Comparison of ENCODE assay signal across 8 cellular contexts in genomic region chr19:57632987-57633831, GRCh38. TPM values are rescaled to one million over a fixed set of nuclear protein-coding genes. Genes with fewer than 3 reads are reported as not detected.
DNase-seq lines count a peak whose midpoint lies in the region; ATAC-seq, FAIRE-seq and TF ChIP-seq lines count a peak whose summit lies in the region.

ZNF211 (plus strand) TSS chr19:57633168; CDS start chr19:57633347, 179 bp downstream.

- TF ChIP-seq CTCF in HepG2 (CRISPR knock-in tag; IDR thresholded peaks at IDR 0.05) = peak; percentile 40; the same call in 1 of the 2 replicates

- intact Hi-C loops in HepG2 (cut with micrococcal nuclease; ENCODE audit: unreplicated experiment) = loop anchor here (1.0 to 2.0 kb wide), 2 partner anchors 48 to 227 kb away; partner anchors contain the start of gene ZNF551

- CTCF ChIA-PET in HepG2 (lab: Yijun Ruan, JAX; ENCODE audit: low intra/inter-chr PET ratio, low total read pairs) = interaction anchor here (1.2 kb wide), 1 partner anchor 54 kb away, joined by 3 read pairs; the partner anchor contains the start of gene ZNF416

- TF ChIP-seq POLR2A in HepG2 (IDR thresholded peaks at IDR 0.05; ENCODE audit: insufficient read depth in 1 of 2, low read depth in 2 of 2, low read length in 2 of 2) = peak; percentile 31 to 74; a peak in 2 of 4 replicates

- H3K9me3 ChIP-seq in HepG2 (ENCODE audit: low read length) = peaks cover 15% of the 10 kb centered on the region

- WGBS in HepG2 (ENCODE audit: low lambda C conversion rate) = 4% methylated on average over 17 of the region's 59 CpGs

- in situ Hi-C loops in HepG2 (cut with HindIII; ENCODE audit: extremely low pct_ligation_motif_present, low pct_unique_long_range_greater_than_20kb) = no loop called here

- no peaks in the 10 kb centered on the region; a peak in 1 of 5 replicates for H3K27me3 ChIP-seq in HepG2 (ENCODE audit: control insufficient read depth in 1 of 2, insufficient read depth in 2 of 2, low read length in 2 of 2)

- H3K9ac ChIP-seq in HepG2 (ENCODE audit: insufficient read depth, low read depth, low read length) = peak within 1 kb of the TSS; percentile 74

- no peak for TF ChIP-seq RAD21 in HepG2 (CRISPR knock-in tag; IDR thresholded peaks at IDR 0.05)

- peak within 1 kb of the TSS; percentile 62 for H2AFZ ChIP-seq in HepG2 (ENCODE audit: low read length)

- H3K4me2 ChIP-seq in HepG2 (ENCODE audit: low read depth, low read length) = peak within 1 kb of the TSS; percentile 84

- DNase-seq in C1 segment of cervical spinal cord (lab: John Stamatoyannopoulos, UW) = peak; percentile 50 to 93 (median 86)
- DNase-seq in NCI-H69 (lab: John Stamatoyannopoulos, UW) = peak; percentile 97
- DNase-seq in activated CD4-positive, alpha-beta T cell treated with anti-CD3 and anti-CD28 coated beads, Interleukin-2, amount 50 U/mL, for 24 hours (ENCODE audit: low read depth in 1 of 2, low spot score in 1 of 2) = peak; percentile 58 to 79
- DNase-seq in dermis microvascular lymphatic vessel endothelial cell (ENCODE audit: low read depth in 2 of 2) = peak; percentile 86 to 94
- peak; percentile 92 for DNase-seq in HepG2 (ENCODE audit: low spot score)
- peak; percentile 75 for DNase-seq in stimulated activated CD4-positive, alpha-beta T cell treated with anti-CD3 and anti-CD28 coated beads, Interleukin-2, amount 100 ng/mL, for 48 hours

- peak within 1 kb of the TSS; percentile 87 to 96 (median 89) for H3K4me3 ChIP-seq in HepG2 (replicated peaks in 1 of 3; ENCODE audit: insufficient read depth in 1 of 3, low read depth in 2 of 3, low read length in 3 of 3)

- peak within 1 kb of the TSS; percentile 34 for H3K27ac ChIP-seq in HepG2 (ENCODE audit: extremely low read length, insufficient read depth, low read length)

- peaks cover 1 to 14% of the 10 kb centered on the region in 2 experiments; a peak in 2 of 5 replicates for H3K36me3 ChIP-seq in HepG2 (replicated peaks in 1 of 2; ENCODE audit: control insufficient read depth in 1 of 2, insufficient read depth in 2 of 2, low read length in 2 of 2)

- peak; percentile 95 for FAIRE-seq in HepG2 (lab: Jason Lieb, UNC)

- peaks cover 3% of the 10 kb centered on the region for H3K79me2 ChIP-seq in HepG2 (ENCODE audit: insufficient read depth, low read length)

- ATAC-seq in GM19324 (IDR thresholded peaks at IDR 0.05; ENCODE audit: low FRiP score, unreplicated experiment) = peak; percentile 92
- peak; percentile 95 for ATAC-seq in HG03460 (IDR thresholded peaks at IDR 0.05; ENCODE audit: unreplicated experiment)
- ATAC-seq in HepG2 = peak; percentile 98

- H4K20me1 ChIP-seq in HepG2 (ENCODE audit: insufficient read depth, low read length) = no peaks in the 10 kb centered on the region

- no TSS peak for BruUV-seq in HepG2 (replicated peaks; lab: Mats Ljungman, UMichigan)

- H3K4me1 ChIP-seq in HepG2 (ENCODE audit: insufficient read depth, low read length) = peaks cover 12% of the 10 kb centered on the region

- no peak for TF ChIP-seq EP300 in HepG2 (IDR thresholded peaks at IDR 0.05; ENCODE audit: low read depth in 2 of 2, low read length in 2 of 2)
- no peak for TF ChIP-seq EP300 in HepG2 (CRISPR knock-in tag; IDR thresholded peaks at IDR 0.05; ENCODE audit: borderline replicate concordance)

- POLR2A ChIA-PET in HepG2 (lab: Yijun Ruan, JAX) = interaction anchor here (1.0 to 2.1 kb wide), 6 partner anchors 10 to 48 kb away, joined by 3 to 14 read pairs (median 6); partner anchors contain the start of genes ZNF134 and ZNF551

TF ChIP-seq in HepG2, 621 proteins besides CTCF, POLR2A, EP300 and RAD21 (continues in another document):
- TF ChIP-seq HIC2 (CRISPR knock-in tag; IDR thresholded peaks at IDR 0.05; ENCODE audit: low read depth) = no peak
- TF ChIP-seq ZNF121 (CRISPR knock-in tag; IDR thresholded peaks at IDR 0.05) = no peak
- TF ChIP-seq RFX1 (IDR thresholded peaks at IDR 0.05) = no peak
- no peak for TF ChIP-seq ZNF224 (CRISPR knock-in tag; IDR thresholded peaks at IDR 0.05)
- no peak for TF ChIP-seq ZBTB42 (CRISPR knock-in tag; IDR thresholded peaks at IDR 0.05)
- no peak for TF ChIP-seq MTERF4 (CRISPR knock-in tag; IDR thresholded peaks at IDR 0.05)
- TF ChIP-seq ZNF598 (CRISPR knock-in tag; IDR thresholded peaks at IDR 0.05; ENCODE audit: borderline replicate concordance) = no peak
- no peak; the same call in 1 of the 2 replicates for TF ChIP-seq DRAP1 (CRISPR knock-in tag; IDR thresholded peaks at IDR 0.05)
- TF ChIP-seq PLSCR1 (CRISPR knock-in tag; IDR thresholded peaks at IDR 0.05; ENCODE audit: borderline replicate concordance) = no peak
- TF ChIP-seq ADNP (CRISPR knock-in tag; IDR thresholded peaks at IDR 0.05) = no peak
- peak; percentile 81; the same call in 1 of the 2 replicates for TF ChIP-seq HNF1B (CRISPR knock-in tag; IDR thresholded peaks at IDR 0.05)
- TF ChIP-seq SMC3 (IDR thresholded peaks at IDR 0.05; ENCODE audit: low read length) = no peak
- no peak for TF ChIP-seq ZBTB1 (CRISPR knock-in tag; IDR thresholded peaks at IDR 0.05; ENCODE audit: borderline replicate concordance)
- no peak for TF ChIP-seq RAD51 (IDR thresholded peaks at IDR 0.05; ENCODE audit: borderline replicate concordance)

RNA-seq across cellular contexts. Expression of gene ZNF211, which starts in this region (rescaled TPM):
- total RNA-seq in dermis microvascular lymphatic vessel endothelial cell = 6.7 and 9.0 TPM in 2 replicates
- 11.2 and 12.2 TPM in 2 replicates for total RNA-seq in HepG2 (2016; rRNA removed; fragmentation: Illumina TruSeq; extraction: Trizol)
- 2.0 and 2.2 TPM in 2 replicates for total RNA-seq in HepG2 (2016; cell fraction: cytosol; rRNA removed; fragmentation: Illumina TruSeq; extraction: Trizol; ENCODE audit: low read depth)
- total RNA-seq in HepG2 (2016; cell fraction: insoluble cytoplasmic fraction; rRNA removed; fragmentation: Illumina TruSeq; extraction: Trizol) = 11.7 and 11.8 TPM in 2 replicates
- total RNA-seq in HepG2 (2016; cell fraction: membrane; rRNA removed; fragmentation: Illumina TruSeq; extraction: Trizol) = 5.4 and 7.0 TPM in 2 replicates
- total RNA-seq in HepG2 (2016; cell fraction: nucleus; rRNA removed; fragmentation: Illumina TruSeq; extraction: Trizol) = 10.7 and 13.9 TPM in 2 replicates
- polyA plus RNA-seq in HepG2 (2011; rRNA removed) = 9.9 and 12.7 TPM in 2 replicates
- 4.6 and 6.9 TPM in 2 replicates for polyA plus RNA-seq in HepG2 (2011; cell fraction: cytosol; rRNA removed)
- polyA plus RNA-seq in HepG2 (2011; cell fraction: nucleus; rRNA removed) = 17.1 and 23.0 TPM in 2 replicates
- 6.9 and 8.0 TPM in 2 replicates for polyA plus RNA-seq in HepG2 (2012)
- polyA plus RNA-seq in HepG2 (2016; cell fraction: cytosol; fragmentation: Illumina TruSeq; extraction: Trizol; ENCODE audit: low read depth) = 0.82 and 1.2 TPM in 2 replicates
- polyA plus RNA-seq in HepG2 (2016; cell fraction: insoluble cytoplasmic fraction; fragmentation: Illumina TruSeq; extraction: Trizol; ENCODE audit: low read depth) = 8.5 and 11.2 TPM in 2 replicates
- polyA plus RNA-seq in HepG2 (2016; cell fraction: membrane; fragmentation: Illumina TruSeq; extraction: Trizol; ENCODE audit: low read depth) = 2.5 and 3.1 TPM in 2 replicates
- 24.2 and 25.4 TPM in 2 replicates for polyA plus RNA-seq in HepG2 (2016; cell fraction: nucleus; fragmentation: Illumina TruSeq; extraction: Trizol; ENCODE audit: insufficient read depth, low read depth)
- polyA minus RNA-seq in HepG2 (2011; rRNA and poly(A)+ RNA removed; ENCODE audit: low replicate concordance) = 3.7 and 7.2 TPM in 2 replicates
- 2.4 and 4.5 TPM in 2 replicates for polyA minus RNA-seq in HepG2 (2011; cell fraction: cytosol; rRNA and poly(A)+ RNA removed)
- 17.5 and 21.4 TPM in 2 replicates for polyA minus RNA-seq in HepG2 (2011; cell fraction: nucleus; rRNA and poly(A)+ RNA removed)

Comparison
In these comparisons a context has a peak if more than half of its experiments do, and no peak if none do; other contexts are left out.
1. Peak in every context shown above with its lines: DNase-seq, ATAC-seq, H3K4me3 ChIP-seq and H3K27ac ChIP-seq.